25 cellular contexts compared by ENCODE assay signal in genomic region chr12:16168078-16168477, GRCh38.
DNase-seq lines count a peak whose midpoint lies in the region; ATAC-seq lines count a peak whose summit lies in the region.
"Had no signal": no experiment of that assay in that cellular context is flagged by ENCODE, and none has a peak within 500 bp of the region (broad histone marks: within the 10 kb centered on the region; RNA-seq: fewer than 3 reads in every experiment).

No MANE protein-coding gene starts in this region.

- POLR2A ChIA-PET in naive thymus-derived CD8-positive, alpha-beta T cell (lab: Charles Lee), result no interaction called here

- no peaks in the 10 kb centered on the region for H3K4me1 Mint-ChIP-seq in naive thymus-derived CD8-positive, alpha-beta T cell
- H3K4me1 Mint-ChIP-seq in activated T-cell treated with anti-CD3 and anti-CD28 coated beads, Interleukin-2, amount 50 U/mL, for 4 hours (ENCODE audit: low read depth), result no peaks in the 10 kb centered on the region
- H3K4me1 Mint-ChIP-seq: IgD-negative memory B cell had no signal

- no peaks in the 10 kb centered on the region for H3F3A ChIP-seq in GM23248 (ENCODE audit: insufficient read depth)

- no peaks in the 10 kb centered on the region for H3K36me3 Mint-ChIP-seq in naive thymus-derived CD8-positive, alpha-beta T cell
- no peaks in the 10 kb centered on the region for H3K36me3 Mint-ChIP-seq in activated T-cell treated with anti-CD3 and anti-CD28 coated beads, Interleukin-2, amount 50 U/mL, for 4 hours (ENCODE audit: insufficient read depth)
- H3K36me3 Mint-ChIP-seq: IgD-negative memory B cell had no signal

- no peaks in the 10 kb centered on the region for H3K9me2 ChIP-seq in GM23248 (ENCODE audit: insufficient read depth)

- no peak overlapping the region for H3K27ac Mint-ChIP-seq in naive thymus-derived CD8-positive, alpha-beta T cell
- H3K27ac Mint-ChIP-seq: H9, IgD-negative memory B cell had no signal

- no peaks in the 10 kb centered on the region for H3K9me3 Mint-ChIP-seq in naive thymus-derived CD8-positive, alpha-beta T cell
- peaks cover 3% of the 10 kb centered on the region for H3K9me3 Mint-ChIP-seq in activated T-cell treated with anti-CD3 and anti-CD28 coated beads, Interleukin-2, amount 50 U/mL, for 4 hours
- H3K9me3 Mint-ChIP-seq: H9 had no signal

- no peak overlapping the region for H3K4me3 Mint-ChIP-seq in naive thymus-derived CD8-positive, alpha-beta T cell
- H3K4me3 Mint-ChIP-seq in activated T-cell treated with anti-CD3 and anti-CD28 coated beads, Interleukin-2, amount 50 U/mL, for 4 hours, result no peak overlapping the region
- H3K4me3 Mint-ChIP-seq: H9, IgD-negative memory B cell had no signal

- in situ Hi-C loops in GM23248 (cut with MboI), result no loop called here

- H3K9ac ChIP-seq in GM23248, result no peak overlapping the region
- H3K9ac ChIP-seq: KMS-11 had no signal

- peak; percentile 22 for DNase-seq in GM23248
- DNase-seq in RKO (ENCODE audit: low spot score), result peak; percentile 5
- no peak for DNase-seq in caudate nucleus (lab: John Stamatoyannopoulos, UW)
- DNase-seq in naive thymus-derived CD8-positive, alpha-beta T cell, result no peak
- DNase-seq in activated T-cell treated with anti-CD3 and anti-CD28 coated beads, Interleukin-2, amount 50 U/mL, for 4 hours, result no peak
- no peak for DNase-seq in GM19238 (ENCODE audit: insufficient read length, low spot score)
- no peak for DNase-seq in T-helper 1 cell
- DNase-seq: Calu3; DMS79 treated with DMSO at 0.1 percent for 48 hours; H9; NCI-H1048; NCI-H1417; NCI-H1694 treated with DMSO at 0.1 percent for 48 hours; NCI-H2081 treated with DMSO at 0.1 percent for 48 hours; NCI-H2171; NCI-H345; NCI-H510A treated with DMSO at 0.1 percent for 48 hours; NCI-H82; NK-92 treated with Interleukin-12 subunit alpha and Interleukin-12 subunit beta, amount 100 ng/mL, for 24 hours; PC-9; RPMI8226; SHP77 treated with DMSO at 0.1 percent for 48 hours had no signal

- no peak overlapping the region for H2AFZ ChIP-seq in GM23248
- H2AFZ ChIP-seq: PC-9 had no signal

- no peaks in the 10 kb centered on the region for H3K4me1 ChIP-seq in GM23248 (ENCODE audit: insufficient read depth)

- no peaks in the 10 kb centered on the region for H4K20me1 ChIP-seq in GM23248 (ENCODE audit: insufficient read depth)

- H3K4me2 ChIP-seq in GM23248 (ENCODE audit: unreplicated experiment), result no peak overlapping the region
- H3K4me2 ChIP-seq: KMS-11, PC-9 had no signal

- WGBS in GM23248 (ENCODE audit: low coverage in 1 of 2, low lambda C conversion rate in 2 of 2, missing lambda C conversion rate in 2 of 2), 2 experiments, result 69 to 75% methylated on average over 3 of the region's 3 CpGs

- no peaks in the 10 kb centered on the region; the same call in 1 of the 2 replicates for H3K27me3 ChIP-seq in GM23248 (replicated peaks; ENCODE audit: insufficient read depth)
- no peaks in the 10 kb centered on the region for H3K27me3 ChIP-seq in layer of hippocampus (ENCODE audit: control insufficient read depth, insufficient read depth, low read length)

- H3K27me3 Mint-ChIP-seq in naive thymus-derived CD8-positive, alpha-beta T cell, result peaks cover 0 to 1% (median 0%) of the 10 kb centered on the region in 5 donors
- H3K27me3 Mint-ChIP-seq in activated T-cell treated with anti-CD3 and anti-CD28 coated beads, Interleukin-2, amount 50 U/mL, for 4 hours (ENCODE audit: low read depth), result no peaks in the 10 kb centered on the region
- H3K27me3 Mint-ChIP-seq: IgD-negative memory B cell had no signal

- H3K79me2 ChIP-seq in GM23248 (ENCODE audit: insufficient read depth), result no peaks in the 10 kb centered on the region

- no peaks in the 10 kb centered on the region for H3K9me3 ChIP-seq in GM23248 (ENCODE audit: low read depth)

- H3K36me3 ChIP-seq in GM23248 (ENCODE audit: low read depth), result no peaks in the 10 kb centered on the region

- no peak overlapping the region for H3K27ac ChIP-seq in GM23248
- H3K27ac ChIP-seq in caudate nucleus (ENCODE audit: low read depth, low read length), result peak overlapping the region; percentile 83
- peak overlapping the region; percentile 42 for H3K27ac ChIP-seq in layer of hippocampus (ENCODE audit: low read depth, low read length)
- H3K27ac ChIP-seq: KMS-11, PC-9 had no signal

- ATAC-seq in naive thymus-derived CD8-positive, alpha-beta T cell, result no peak
- no peak for ATAC-seq in activated T-cell treated with anti-CD3 and anti-CD28 coated beads, Interleukin-2, amount 50 U/mL, for 4 hours

- H3K4me3 ChIP-seq in GM23248, result no peak overlapping the region
- H3K4me3 ChIP-seq: PC-9 had no signal

Comparison
In these comparisons a context has a peak if more than half of its experiments do, and no peak if none do; other contexts are left out.
1. DNase-seq: peak in GM23248 (single experiment) and RKO (single experiment); none in caudate nucleus (0 of 61), naive thymus-derived CD8-positive, alpha-beta T cell (0 of 10), activated T-cell treated with anti-CD3 and anti-CD28 coated beads, Interleukin-2, amount 50 U/mL, for 4 hours (single experiment), GM19238 (single experiment) and T-helper 1 cell (0 of 5).